ENCODE assay signal across 22 cellular contexts in the genomic region with DNA sequence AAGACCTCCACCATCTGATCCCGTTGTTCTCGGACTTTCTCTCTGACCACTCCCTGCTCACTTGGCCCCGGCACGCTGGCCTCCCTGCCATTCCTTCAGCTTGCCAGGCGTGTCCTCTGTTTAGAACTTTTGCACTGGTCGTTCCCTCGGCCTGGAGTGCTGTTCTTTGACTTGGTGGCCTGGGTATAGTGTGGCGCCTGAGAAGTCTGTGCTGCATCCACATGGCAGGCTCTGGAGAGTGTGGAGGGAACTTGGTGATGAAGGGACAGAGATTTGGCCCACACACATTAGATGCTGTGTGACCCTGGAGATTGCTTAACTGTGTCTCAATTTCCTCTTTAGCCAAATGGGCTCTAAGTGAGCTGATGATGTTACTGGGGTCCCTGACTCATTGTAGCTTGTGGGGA. TPM values are rescaled to one million over a fixed set of nuclear protein-coding genes. Genes with fewer than 3 reads are reported as not detected.
DNase-seq lines count a peak whose midpoint lies in the region; ATAC-seq lines count a peak whose summit lies in the region.
"Had no signal": no experiment of that assay in that cellular context is flagged by ENCODE, and none has a peak within 500 bp of the region (broad histone marks: within the 10 kb centered on the region; RNA-seq: fewer than 3 reads in every experiment).

No MANE protein-coding gene starts in this region.

- H2AFZ ChIP-seq in trophoblast cell (ENCODE audit: insufficient read depth, low read length, poor library complexity) = no peak overlapping the region

- H3K27me3 ChIP-seq in trophoblast cell (ENCODE audit: insufficient read depth, low read length) = no peaks in the 10 kb centered on the region

- H3K9me3 ChIP-seq in trophoblast cell (ENCODE audit: insufficient read depth, low read depth, low read length) = peaks cover 1% of the 10 kb centered on the region

- intact Hi-C loops in cardiac septum (cut with DNase I) = no loop called here

- H3K4me3 ChIP-seq in trophoblast cell (ENCODE audit: low read depth, low read length) = no peak overlapping the region
- H3K4me3 ChIP-seq: smooth muscle cell had no signal

- peak overlapping the region; percentile 24 for H2BK12ac ChIP-seq in trophoblast cell (ENCODE audit: low read length)

- H4K8ac ChIP-seq in trophoblast cell (ENCODE audit: low read depth, low read length) = no peak overlapping the region

- H3K14ac ChIP-seq in trophoblast cell (ENCODE audit: low read length) = peak overlapping the region; percentile 57

- no CpG with 5 or more reads among the region's 8 CpGs for WGBS in trophoblast cell (ENCODE audit: extremely low coverage, insufficient coverage, insufficient read length)

- DNase-seq in ELR (ENCODE audit: low read depth) (peak; percentile 62), NOMO-1 (lab: John Stamatoyannopoulos, UW; ENCODE audit: unreplicated experiment in 2 of 2) (peak; percentile 57 to 80), cardiac septum (ENCODE audit: low spot score) (peak; percentile 59), trophoblast cell (no peak)
- DNase-seq: activated CD8-positive, alpha-beta T cell treated with anti-CD3 and anti-CD28 coated beads for 36 hours; activated naive CD4-positive, alpha-beta T cell treated with anti-CD3 and anti-CD28 coated beads for 36 hours; anterior cingulate cortex; central memory CD4-positive, alpha-beta T cell; COR-L47; mesendoderm; naive thymus-derived CD8-positive, alpha-beta T cell; NCI-H146; NCI-H526; stimulated activated CD4-positive, alpha-beta T cell treated with anti-CD3 and anti-CD28 coated beads, Interleukin-4, amount 100 ng/mL, for 1 hour; stimulated activated naive CD8-positive, alpha-beta T cell treated with anti-CD3 and anti-CD28 coated beads, Interleukin-15, amount 100 ng/mL, for 72 hours; T1000 had no signal

- peaks cover 15 to 27% of the 10 kb centered on the region in 2 experiments for H3K4me1 ChIP-seq in trophoblast cell (ENCODE audit: control insufficient read depth in 1 of 2, insufficient read depth in 2 of 2, low read length in 2 of 2)

- no peak overlapping the region for H3K4me2 ChIP-seq in trophoblast cell (ENCODE audit: low read length)
- H3K4me2 ChIP-seq: smooth muscle cell had no signal

- no peak overlapping the region for H2BK120ac ChIP-seq in trophoblast cell (ENCODE audit: insufficient read depth, low read length, poor library complexity)

- H3K27ac ChIP-seq in trophoblast cell (ENCODE audit: low read depth, low read length) = no peak overlapping the region

- ATAC-seq in HG03025 (IDR thresholded peaks at IDR 0.05; ENCODE audit: low FRiP score, unreplicated experiment) = no peak
- no peak for ATAC-seq in GM19324 (IDR thresholded peaks at IDR 0.05; ENCODE audit: low FRiP score, unreplicated experiment)
- no peak for ATAC-seq in HG03280 (IDR thresholded peaks at IDR 0.05; ENCODE audit: unreplicated experiment)
- ATAC-seq in esophagus mucosa = no peak
- ATAC-seq: activated CD4-positive, CD25-positive, alpha-beta regulatory T cell treated with anti-CD3 and anti-CD28 coated beads, Interleukin-2, amount 50 U/mL, for 24 hours; activated CD8-positive, alpha-beta T cell treated with anti-CD3 and anti-CD28 coated beads for 36 hours; naive thymus-derived CD8-positive, alpha-beta T cell; stimulated activated naive CD8-positive, alpha-beta T cell treated with anti-CD3 and anti-CD28 coated beads, Interleukin-15, amount 100 ng/mL, for 72 hours had no signal

- no peaks in the 10 kb centered on the region for H3K36me3 ChIP-seq in trophoblast cell (ENCODE audit: control insufficient read depth in 1 of 2, insufficient read depth in 2 of 2, low read length in 2 of 2)

- peak overlapping the region; percentile 33 for H2AK5ac ChIP-seq in trophoblast cell (ENCODE audit: low read length)

- no peak overlapping the region for H3K9ac ChIP-seq in trophoblast cell (ENCODE audit: low read length)

- H4K91ac ChIP-seq in trophoblast cell (ENCODE audit: low read depth, low read length) = peak overlapping the region; percentile 29

- no peak overlapping the region for H3K23ac ChIP-seq in trophoblast cell (ENCODE audit: low read length)

- no peak overlapping the region for H4K12ac ChIP-seq in trophoblast cell (ENCODE audit: low read depth, low read length)

- no peaks in the 10 kb centered on the region for H3K79me2 ChIP-seq in trophoblast cell (ENCODE audit: control insufficient read depth, insufficient read depth, low read length, poor library complexity)

- no peak overlapping the region for H3K18ac ChIP-seq in trophoblast cell (ENCODE audit: low read length)

- H3K4ac ChIP-seq in trophoblast cell (ENCODE audit: low read depth, low read length) = no peak overlapping the region

- peaks cover 17% of the 10 kb centered on the region for H3K79me1 ChIP-seq in trophoblast cell (ENCODE audit: low read length)

- no peak overlapping the region for H2BK5ac ChIP-seq in trophoblast cell (ENCODE audit: low read depth, low read length, poor library complexity)

RNA-seq across cellular contexts. Expression of gene TGM2, which starts 13.0 kb away (rescaled TPM):
- total RNA-seq in cardiac septum (792 TPM), esophagus mucosa (9.6 TPM)
- polyA plus RNA-seq in trophoblast cell (2013) = 330 and 332 TPM in 2 replicates
- total RNA-seq: activated CD8-positive, alpha-beta T cell treated with anti-CD3 and anti-CD28 coated beads for 36 hours; activated naive CD4-positive, alpha-beta T cell treated with anti-CD3 and anti-CD28 coated beads for 36 hours; naive thymus-derived CD8-positive, alpha-beta T cell had no signal
- polyA plus RNA-seq: naive thymus-derived CD8-positive, alpha-beta T cell had no signal

Comparison
In these comparisons a context has a peak if more than half of its experiments do, and no peak if none do; other contexts are left out.
1. DNase-seq: peak in ELR (single experiment), NOMO-1 (2 of 2) and cardiac septum (single experiment); none in trophoblast cell (0 of 2).
2. RNA of gene TGM2, which starts 13.0 kb away (total RNA-seq): 792 TPM in cardiac septum (single experiment); 9.6 TPM in esophagus mucosa (single experiment); every median in the first group is over 10 times any median in the second.